ENCODE assay signal across 11 cellular contexts in the genomic region with DNA sequence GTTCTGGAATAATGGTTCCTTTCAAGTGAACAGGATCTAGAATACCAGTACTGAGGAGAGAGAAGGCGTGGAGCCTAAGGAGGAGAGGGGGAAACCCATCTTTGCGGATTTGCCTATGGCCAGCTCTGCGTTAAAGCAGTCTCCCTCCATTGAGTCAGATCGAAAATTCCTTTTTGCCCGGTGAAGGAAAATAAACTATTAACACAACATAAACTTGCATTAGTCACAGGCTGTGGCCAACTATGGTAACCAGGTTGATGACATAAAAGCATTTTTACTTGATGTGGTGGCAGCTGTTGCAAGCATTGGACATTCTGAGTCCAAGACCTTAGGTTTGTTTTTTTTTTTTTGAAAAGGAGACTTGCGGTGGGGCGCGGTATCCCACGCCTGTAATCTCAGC. TPM values are rescaled to one million over a fixed set of nuclear protein-coding genes. Genes with fewer than 3 reads are reported as not detected.
DNase-seq lines count a peak whose midpoint lies in the region; ATAC-seq, FAIRE-seq and TF ChIP-seq lines count a peak whose summit lies in the region.
"Had no signal": no experiment of that assay in that cellular context is flagged by ENCODE, and none has a peak within 500 bp of the region (broad histone marks: within the 10 kb centered on the region; RNA-seq: fewer than 3 reads in every experiment).

No MANE protein-coding gene starts in this region.

- no peak overlapping the region for H4K8ac ChIP-seq in trophoblast cell (ENCODE audit: low read depth, low read length)

- H3K14ac ChIP-seq in trophoblast cell (ENCODE audit: low read length): no peak overlapping the region

- H3K23ac ChIP-seq in trophoblast cell (ENCODE audit: low read length): no peak overlapping the region

- H3K9me3 ChIP-seq in trophoblast cell (ENCODE audit: insufficient read depth, low read depth, low read length): no peaks in the 10 kb centered on the region

- no peak for FAIRE-seq in bronchial epithelial cell (lab: Jason Lieb, UNC)

- H3K4me1 ChIP-seq in trophoblast cell (ENCODE audit: control insufficient read depth in 1 of 2, insufficient read depth in 2 of 2, low read length in 2 of 2): no peaks in the 10 kb centered on the region

- no peak overlapping the region for H2BK120ac ChIP-seq in trophoblast cell (ENCODE audit: insufficient read depth, low read length, poor library complexity)

- no peak overlapping the region for H4K91ac ChIP-seq in trophoblast cell (ENCODE audit: low read depth, low read length)

- no peak overlapping the region for H3K27ac ChIP-seq in trophoblast cell (ENCODE audit: low read depth, low read length)

- H3K9ac ChIP-seq in trophoblast cell (ENCODE audit: low read length): no peak overlapping the region

- no peak overlapping the region for H2AFZ ChIP-seq in trophoblast cell (ENCODE audit: insufficient read depth, low read length, poor library complexity)

- no CpG with 5 or more reads among the region's 9 CpGs for WGBS in trophoblast cell (ENCODE audit: extremely low coverage, insufficient coverage, insufficient read length)

- H4K12ac ChIP-seq in trophoblast cell (ENCODE audit: low read depth, low read length): no peak overlapping the region

- H3K4me3 ChIP-seq in bronchial epithelial cell (ENCODE audit: low read depth, low read length) (no peak overlapping the region), trophoblast cell (ENCODE audit: low read depth, low read length) (no peak overlapping the region)

- H3K27me3 ChIP-seq in bronchial epithelial cell (ENCODE audit: control insufficient read depth, insufficient read depth, low read length) (no peaks in the 10 kb centered on the region), trophoblast cell (ENCODE audit: insufficient read depth, low read length) (no peaks in the 10 kb centered on the region)

- no peak overlapping the region for H3K4ac ChIP-seq in trophoblast cell (ENCODE audit: low read depth, low read length)

- no peak overlapping the region for H3K18ac ChIP-seq in trophoblast cell (ENCODE audit: low read length)

- H2BK12ac ChIP-seq in trophoblast cell (ENCODE audit: low read length): no peak overlapping the region

- no peak overlapping the region for H2AK5ac ChIP-seq in trophoblast cell (ENCODE audit: low read length)

- H3K79me2 ChIP-seq in trophoblast cell (ENCODE audit: control insufficient read depth, insufficient read depth, low read length, poor library complexity): no peaks in the 10 kb centered on the region

- no peak for TF ChIP-seq CTCF in bronchial epithelial cell (IDR thresholded peaks at IDR 0.05; ENCODE audit: insufficient read depth, low read length, severe bottlenecking)

- no peaks in the 10 kb centered on the region for H3K79me1 ChIP-seq in trophoblast cell (ENCODE audit: low read length)

- no peak overlapping the region for H2BK5ac ChIP-seq in trophoblast cell (ENCODE audit: low read depth, low read length, poor library complexity)

- H3K4me2 ChIP-seq in trophoblast cell (ENCODE audit: low read length): no peak overlapping the region

- ATAC-seq in GM21528 (IDR thresholded peaks at IDR 0.05; ENCODE audit: low FRiP score, unreplicated experiment): no peak

- peaks cover 22% of the 10 kb centered on the region for H3K36me3 ChIP-seq in bronchial epithelial cell (ENCODE audit: control insufficient read depth, insufficient read depth, low read length)
- peaks cover 9 to 10% of the 10 kb centered on the region in 2 experiments for H3K36me3 ChIP-seq in trophoblast cell (ENCODE audit: control insufficient read depth in 1 of 2, insufficient read depth in 2 of 2, low read length in 2 of 2)

- DNase-seq in GM03348 (ENCODE audit: low spot score): peak; percentile 31
- DNase-seq in NCI-H226: peak; percentile 26
- DNase-seq in bronchial epithelial cell (ENCODE audit: low read depth): peak; percentile 60
- DNase-seq in trophoblast cell: peak; percentile 56 to 75
- no peak for DNase-seq in hippocampal formation (lab: John Stamatoyannopoulos, UW)
- no peak for DNase-seq in COLO668 (lab: John Stamatoyannopoulos, UW; ENCODE audit: unreplicated experiment)
- DNase-seq: DMS153, MM.1S had no signal

RNA-seq across cellular contexts. Expression of gene LDAF1, which starts 8.9 kb away (rescaled TPM):
- total RNA-seq in bronchial epithelial cell: 59.4 and 90.6 TPM in 2 replicates
- polyA plus RNA-seq in trophoblast cell (2013): 11.4 and 12.0 TPM in 2 replicates

RNA-seq across cellular contexts. Expression of gene DNAH3, which starts 16.7 kb away (rescaled TPM):
- 0.26 TPM in 2 replicates for total RNA-seq in bronchial epithelial cell
- polyA plus RNA-seq in trophoblast cell (2013): 0.04 and 0.07 TPM in 2 replicates
- total RNA-seq: pulmonary artery endothelial cell had no signal
- polyA plus RNA-seq: adipose tissue had no signal

RNA-seq across cellular contexts. Expression of gene ZP2, which starts 44.0 kb away (rescaled TPM):
- total RNA-seq in bronchial epithelial cell: not detected in 2 replicates
- not detected in 2 replicates for polyA plus RNA-seq in trophoblast cell (2013)
- total RNA-seq: pulmonary artery endothelial cell had no signal
- polyA plus RNA-seq: adipose tissue had no signal

Comparison
In these comparisons a context has a peak if more than half of its experiments do, and no peak if none do; other contexts are left out.
1. DNase-seq: peak in GM03348 (single experiment), NCI-H226 (single experiment), bronchial epithelial cell (single experiment) and trophoblast cell (2 of 2); none in hippocampal formation (0 of 2) and COLO668 (single experiment).